ENCODE assay signal across 19 cellular contexts in the genomic region with DNA sequence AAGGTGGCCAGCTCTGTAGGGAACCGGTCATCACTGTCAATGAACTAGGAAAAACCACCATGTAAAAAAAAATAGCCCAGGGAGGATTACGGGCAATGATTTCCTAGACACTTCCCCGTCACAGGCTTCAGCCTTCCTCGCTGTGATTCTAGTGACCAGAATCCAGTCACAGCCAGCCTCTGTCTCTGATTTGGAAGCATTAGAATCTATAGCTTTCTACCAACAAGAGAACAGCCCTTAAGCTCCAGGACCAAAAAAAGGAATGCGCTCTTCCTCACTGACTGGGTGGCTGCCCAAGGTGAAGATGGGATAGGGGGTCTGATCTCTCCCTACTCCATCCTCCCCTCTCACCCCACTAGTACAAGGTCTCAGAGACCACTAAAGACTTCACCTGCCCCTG.
"Had no signal": no experiment of that assay in that cellular context is flagged by ENCODE, and none has a peak within 500 bp of the region (broad histone marks: within the 10 kb centered on the region; RNA-seq: fewer than 3 reads in every experiment).

No MANE protein-coding gene starts in this region.

- H3K36me3 ChIP-seq: brain microvascular endothelial cell, esophagus squamous epithelium, neutrophil, tibial nerve had no signal

- H3K4me3 ChIP-seq: esophagus squamous epithelium, hepatocyte, lung, tibial nerve had no signal

- H3K27ac ChIP-seq: brain microvascular endothelial cell, hepatocyte, neutrophil had no signal

- H3K36me3 Mint-ChIP-seq: activated naive CD8-positive, alpha-beta T cell had no signal

- DNase-seq: activated CD4-positive, alpha-beta T cell treated with anti-CD3 and anti-CD28 coated beads for 36 hours; activated CD8-positive, alpha-beta memory T cell treated with anti-CD3 and anti-CD28 coated beads, Interleukin-2, amount 50 U/mL, for 48 hours; activated CD8-positive, alpha-beta T cell treated with anti-CD3 and anti-CD28 coated beads, Interleukin-2, amount 10 ng/mL, durations not matched to agents 7 days and 5 days; activated gamma-delta T cell; activated T-cell treated with anti-CD3 and anti-CD28 coated beads, Interleukin-2, amount 50 U/mL, for 72 hours; brain microvascular endothelial cell; cortex of kidney; effector CD8-positive, alpha-beta T cell; esophagus squamous epithelium; islet precursor cell; midbrain; stimulated activated CD4-positive, alpha-beta T cell treated with anti-CD3 and anti-CD28 coated beads, Interleukin-12 subunit alpha, Interleukin-12 subunit beta, amount 100 ng/mL, for 4 hours; stimulated activated CD4-positive, alpha-beta T cell treated with anti-CD3 and anti-CD28 coated beads, Interleukin-2, amount 100 ng/mL, for 24 hours; T1000 had no signal

- H3K27me3 Mint-ChIP-seq: activated CD4-positive, alpha-beta T cell treated with anti-CD3 and anti-CD28 coated beads for 36 hours; activated naive CD8-positive, alpha-beta T cell had no signal

- H3K9me3 Mint-ChIP-seq: activated T-cell treated with anti-CD3 and anti-CD28 coated beads, Interleukin-2, amount 50 U/mL, for 72 hours had no signal

- H3K4me3 Mint-ChIP-seq: activated CD4-positive, alpha-beta T cell treated with anti-CD3 and anti-CD28 coated beads for 36 hours; activated CD8-positive, alpha-beta T cell treated with anti-CD3 and anti-CD28 coated beads, Interleukin-2, amount 10 ng/mL, durations not matched to agents 7 days and 5 days; activated naive CD8-positive, alpha-beta T cell; activated T-cell treated with anti-CD3 and anti-CD28 coated beads, Interleukin-2, amount 50 U/mL, for 72 hours had no signal

- ATAC-seq: activated CD4-positive, alpha-beta T cell treated with anti-CD3 and anti-CD28 coated beads for 36 hours; activated CD8-positive, alpha-beta T cell treated with anti-CD3 and anti-CD28 coated beads, Interleukin-2, amount 10 ng/mL, durations not matched to agents 7 days and 5 days; activated T-cell treated with anti-CD3 and anti-CD28 coated beads, Interleukin-2, amount 50 U/mL, for 72 hours had no signal

- H3K4me2 ChIP-seq: hepatocyte had no signal

- H3K27ac Mint-ChIP-seq: activated CD4-positive, alpha-beta T cell treated with anti-CD3 and anti-CD28 coated beads for 36 hours; activated CD8-positive, alpha-beta T cell treated with anti-CD3 and anti-CD28 coated beads, Interleukin-2, amount 10 ng/mL, durations not matched to agents 7 days and 5 days; activated naive CD8-positive, alpha-beta T cell; activated T-cell treated with anti-CD3 and anti-CD28 coated beads, Interleukin-2, amount 50 U/mL, for 72 hours had no signal

- H3K27me3 ChIP-seq: brain microvascular endothelial cell, esophagus squamous epithelium, hepatocyte, neutrophil, tibial nerve had no signal

- H3K79me2 ChIP-seq: hepatocyte had no signal

- H3K9me3 ChIP-seq: esophagus squamous epithelium, neutrophil, tibial nerve had no signal

- H3K4me1 Mint-ChIP-seq: activated CD4-positive, alpha-beta T cell treated with anti-CD3 and anti-CD28 coated beads for 36 hours had no signal

- H3K4me1 ChIP-seq: tibial nerve had no signal

- H2AFZ ChIP-seq: hepatocyte had no signal
